ENCODE assay signal across 1 cellular context in the genomic region with DNA sequence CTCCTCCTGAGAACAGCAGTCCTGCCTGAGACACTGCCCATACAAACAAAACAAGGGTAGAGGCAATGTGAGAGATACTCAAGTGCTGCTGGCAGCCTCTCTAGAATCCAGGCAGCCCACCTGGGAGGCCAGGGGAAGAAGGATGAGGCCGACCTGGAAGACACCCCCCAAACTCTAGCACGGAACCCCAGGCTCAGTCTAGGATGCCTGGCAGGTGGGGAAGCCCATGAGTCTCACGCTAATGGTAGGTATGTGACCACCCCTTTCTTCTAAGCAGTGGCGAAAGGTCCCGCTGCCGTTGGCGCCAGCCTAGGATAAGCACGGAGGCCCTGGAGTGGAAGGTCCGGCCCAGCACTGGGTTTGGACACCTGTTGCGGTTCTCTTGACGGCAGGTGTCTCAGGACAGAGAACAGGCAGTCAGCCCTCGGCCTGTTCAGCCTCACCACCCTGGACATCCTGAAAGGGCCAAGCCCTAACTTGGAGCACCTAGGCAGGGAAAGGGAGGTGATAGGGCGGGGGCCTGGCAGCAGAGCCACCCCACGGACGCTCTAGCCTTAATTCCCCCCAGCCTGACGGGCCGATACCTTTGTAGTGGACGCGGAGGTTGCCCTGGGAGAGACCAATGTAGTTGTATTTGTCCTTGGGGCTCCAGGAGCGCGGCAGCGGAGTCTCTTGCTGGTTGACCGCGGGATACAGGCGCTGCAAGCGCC.
TF ChIP-seq lines count a peak whose summit lies in the region.

No MANE protein-coding gene starts in this region.

TF ChIP-seq in K562, 482 proteins besides CTCF, POLR2A, EP300 and RAD21 (continues in another document):
- TF ChIP-seq FOXP1 (CRISPR knock-in tag; IDR thresholded peaks at IDR 0.05) (peak; percentile 24; the same call in 1 of the 2 replicates), FOXK1 (CRISPR knock-in tag; IDR thresholded peaks at IDR 0.05; ENCODE audit: borderline replicate concordance) (0 out of 2 replicates have a peak, but pooled peaks have one; percentile 77), ZNF232 (CRISPR knock-in tag; IDR thresholded peaks at IDR 0.05) (0 out of 2 replicates have a peak, but pooled peaks have one; percentile 23), ZNF224 (CRISPR knock-in tag; IDR thresholded peaks at IDR 0.05) (0 out of 2 replicates have a peak, but pooled peaks have one; percentile 70), PHF20 (IDR thresholded peaks at IDR 0.05; ENCODE audit: partially characterized antibody) (peak; percentile 62), HNRNPUL1 (IDR thresholded peaks at IDR 0.05; ENCODE audit: low read length) (no peak), FOSL1 (tag; conservative IDR thresholded peaks at IDR 0.05) (no peak), EGR1 (conservative IDR thresholded peaks at IDR 0.05) (0 out of 2 replicates have a peak, but pooled peaks have one; percentile 51), TCF7 (IDR thresholded peaks at IDR 0.05; ENCODE audit: borderline replicate concordance) (0 out of 2 replicates have a peak, but pooled peaks have one; percentile 40), ELF1 (tag; IDR thresholded peaks at IDR 0.05) (no peak), ETV6 (IDR thresholded peaks at IDR 0.05; ENCODE audit: borderline replicate concordance in 1 of 2, low read depth in 2 of 2, low read length in 1 of 2) (no peak), ETV6 (CRISPR knock-in tag; IDR thresholded peaks at IDR 0.05; ENCODE audit: borderline replicate concordance) (peak; percentile 68; the same call in 1 of the 2 replicates), HDAC1 (IDR thresholded peaks at IDR 0.05) (peak in 1 of 2 experiments; percentile 46; a peak in 2 of 4 replicates), GTF2E2 (tag; IDR thresholded peaks at IDR 0.05) (0 out of 2 replicates have a peak, but pooled peaks have one; percentile 90), CTBP1 (IDR thresholded peaks at IDR 0.05; ENCODE audit: borderline replicate concordance) (0 out of 2 replicates have a peak, but pooled peaks have one; percentile 27), ZNF12 (CRISPR knock-in tag; IDR thresholded peaks at IDR 0.05) (0 out of 2 replicates have a peak, but pooled peaks have one; percentile 6), TAF15 (IDR thresholded peaks at IDR 0.05; ENCODE audit: low read depth, low read length) (no peak), CHD1 (IDR thresholded peaks at IDR 0.05; ENCODE audit: low read length) (peak; percentile 85), TEAD4 (IDR thresholded peaks at IDR 0.05; ENCODE audit: low read length) (no peak), TEAD4 (CRISPR knock-in tag; IDR thresholded peaks at IDR 0.05; ENCODE audit: borderline replicate concordance) (peak; percentile 16; the same call in 1 of the 2 replicates)
- TF ChIP-seq, protein P1, sequence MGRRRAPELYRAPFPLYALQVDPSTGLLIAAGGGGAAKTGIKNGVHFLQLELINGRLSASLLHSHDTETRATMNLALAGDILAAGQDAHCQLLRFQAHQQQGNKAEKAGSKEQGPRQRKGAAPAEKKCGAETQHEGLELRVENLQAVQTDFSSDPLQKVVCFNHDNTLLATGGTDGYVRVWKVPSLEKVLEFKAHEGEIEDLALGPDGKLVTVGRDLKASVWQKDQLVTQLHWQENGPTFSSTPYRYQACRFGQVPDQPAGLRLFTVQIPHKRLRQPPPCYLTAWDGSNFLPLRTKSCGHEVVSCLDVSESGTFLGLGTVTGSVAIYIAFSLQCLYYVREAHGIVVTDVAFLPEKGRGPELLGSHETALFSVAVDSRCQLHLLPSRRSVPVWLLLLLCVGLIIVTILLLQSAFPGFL (CRISPR knock-in tag; IDR thresholded peaks at IDR 0.05), result no peak
- TF ChIP-seq, protein P2, sequence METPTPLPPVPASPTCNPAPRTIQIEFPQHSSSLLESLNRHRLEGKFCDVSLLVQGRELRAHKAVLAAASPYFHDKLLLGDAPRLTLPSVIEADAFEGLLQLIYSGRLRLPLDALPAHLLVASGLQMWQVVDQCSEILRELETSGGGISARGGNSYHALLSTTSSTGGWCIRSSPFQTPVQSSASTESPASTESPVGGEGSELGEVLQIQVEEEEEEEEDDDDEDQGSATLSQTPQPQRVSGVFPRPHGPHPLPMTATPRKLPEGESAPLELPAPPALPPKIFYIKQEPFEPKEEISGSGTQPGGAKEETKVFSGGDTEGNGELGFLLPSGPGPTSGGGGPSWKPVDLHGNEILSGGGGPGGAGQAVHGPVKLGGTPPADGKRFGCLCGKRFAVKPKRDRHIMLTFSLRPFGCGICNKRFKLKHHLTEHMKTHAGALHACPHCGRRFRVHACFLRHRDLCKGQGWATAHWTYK (CRISPR knock-in tag; IDR thresholded peaks at IDR 0.05), result no peak
- TF ChIP-seq, protein P3, sequence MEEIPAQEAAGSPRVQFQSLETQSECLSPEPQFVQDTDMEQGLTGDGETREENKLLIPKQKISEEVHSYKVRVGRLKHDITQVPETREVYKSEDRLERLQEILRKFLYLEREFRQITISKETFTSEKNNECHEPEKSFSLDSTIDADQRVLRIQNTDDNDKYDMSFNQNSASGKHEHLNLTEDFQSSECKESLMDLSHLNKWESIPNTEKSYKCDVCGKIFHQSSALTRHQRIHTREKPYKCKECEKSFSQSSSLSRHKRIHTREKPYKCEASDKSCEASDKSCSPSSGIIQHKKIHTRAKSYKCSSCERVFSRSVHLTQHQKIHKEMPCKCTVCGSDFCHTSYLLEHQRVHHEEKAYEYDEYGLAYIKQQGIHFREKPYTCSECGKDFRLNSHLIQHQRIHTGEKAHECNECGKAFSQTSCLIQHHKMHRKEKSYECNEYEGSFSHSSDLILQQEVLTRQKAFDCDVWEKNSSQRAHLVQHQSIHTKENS (CRISPR knock-in tag; IDR thresholded peaks at IDR 0.05), result no peak
- TF ChIP-seq, protein P4, sequence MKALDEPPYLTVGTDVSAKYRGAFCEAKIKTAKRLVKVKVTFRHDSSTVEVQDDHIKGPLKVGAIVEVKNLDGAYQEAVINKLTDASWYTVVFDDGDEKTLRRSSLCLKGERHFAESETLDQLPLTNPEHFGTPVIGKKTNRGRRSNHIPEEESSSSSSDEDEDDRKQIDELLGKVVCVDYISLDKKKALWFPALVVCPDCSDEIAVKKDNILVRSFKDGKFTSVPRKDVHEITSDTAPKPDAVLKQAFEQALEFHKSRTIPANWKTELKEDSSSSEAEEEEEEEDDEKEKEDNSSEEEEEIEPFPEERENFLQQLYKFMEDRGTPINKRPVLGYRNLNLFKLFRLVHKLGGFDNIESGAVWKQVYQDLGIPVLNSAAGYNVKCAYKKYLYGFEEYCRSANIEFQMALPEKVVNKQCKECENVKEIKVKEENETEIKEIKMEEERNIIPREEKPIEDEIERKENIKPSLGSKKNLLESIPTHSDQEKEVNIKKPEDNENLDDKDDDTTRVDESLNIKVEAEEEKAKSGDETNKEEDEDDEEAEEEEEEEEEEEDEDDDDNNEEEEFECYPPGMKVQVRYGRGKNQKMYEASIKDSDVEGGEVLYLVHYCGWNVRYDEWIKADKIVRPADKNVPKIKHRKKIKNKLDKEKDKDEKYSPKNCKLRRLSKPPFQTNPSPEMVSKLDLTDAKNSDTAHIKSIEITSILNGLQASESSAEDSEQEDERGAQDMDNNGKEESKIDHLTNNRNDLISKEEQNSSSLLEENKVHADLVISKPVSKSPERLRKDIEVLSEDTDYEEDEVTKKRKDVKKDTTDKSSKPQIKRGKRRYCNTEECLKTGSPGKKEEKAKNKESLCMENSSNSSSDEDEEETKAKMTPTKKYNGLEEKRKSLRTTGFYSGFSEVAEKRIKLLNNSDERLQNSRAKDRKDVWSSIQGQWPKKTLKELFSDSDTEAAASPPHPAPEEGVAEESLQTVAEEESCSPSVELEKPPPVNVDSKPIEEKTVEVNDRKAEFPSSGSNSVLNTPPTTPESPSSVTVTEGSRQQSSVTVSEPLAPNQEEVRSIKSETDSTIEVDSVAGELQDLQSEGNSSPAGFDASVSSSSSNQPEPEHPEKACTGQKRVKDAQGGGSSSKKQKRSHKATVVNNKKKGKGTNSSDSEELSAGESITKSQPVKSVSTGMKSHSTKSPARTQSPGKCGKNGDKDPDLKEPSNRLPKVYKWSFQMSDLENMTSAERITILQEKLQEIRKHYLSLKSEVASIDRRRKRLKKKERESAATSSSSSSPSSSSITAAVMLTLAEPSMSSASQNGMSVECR (CRISPR knock-in tag; IDR thresholded peaks at IDR 0.05), result peak; percentile 0; the same call in 1 of the 2 replicates
- TF ChIP-seq, protein P5, sequence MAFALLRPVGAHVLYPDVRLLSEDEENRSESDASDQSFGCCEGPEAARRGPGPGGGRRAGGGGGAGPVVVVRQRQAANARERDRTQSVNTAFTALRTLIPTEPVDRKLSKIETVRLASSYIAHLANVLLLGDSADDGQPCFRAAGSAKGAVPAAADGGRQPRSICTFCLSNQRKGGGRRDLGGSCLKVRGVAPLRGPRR (CRISPR knock-in tag; IDR thresholded peaks at IDR 0.05), result no peak
- TF ChIP-seq, protein P6, sequence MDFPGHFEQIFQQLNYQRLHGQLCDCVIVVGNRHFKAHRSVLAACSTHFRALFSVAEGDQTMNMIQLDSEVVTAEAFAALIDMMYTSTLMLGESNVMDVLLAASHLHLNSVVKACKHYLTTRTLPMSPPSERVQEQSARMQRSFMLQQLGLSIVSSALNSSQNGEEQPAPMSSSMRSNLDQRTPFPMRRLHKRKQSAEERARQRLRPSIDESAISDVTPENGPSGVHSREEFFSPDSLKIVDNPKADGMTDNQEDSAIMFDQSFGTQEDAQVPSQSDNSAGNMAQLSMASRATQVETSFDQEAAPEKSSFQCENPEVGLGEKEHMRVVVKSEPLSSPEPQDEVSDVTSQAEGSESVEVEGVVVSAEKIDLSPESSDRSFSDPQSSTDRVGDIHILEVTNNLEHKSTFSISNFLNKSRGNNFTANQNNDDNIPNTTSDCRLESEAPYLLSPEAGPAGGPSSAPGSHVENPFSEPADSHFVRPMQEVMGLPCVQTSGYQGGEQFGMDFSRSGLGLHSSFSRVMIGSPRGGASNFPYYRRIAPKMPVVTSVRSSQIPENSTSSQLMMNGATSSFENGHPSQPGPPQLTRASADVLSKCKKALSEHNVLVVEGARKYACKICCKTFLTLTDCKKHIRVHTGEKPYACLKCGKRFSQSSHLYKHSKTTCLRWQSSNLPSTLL (IDR thresholded peaks at IDR 0.05), result no peak
- TF ChIP-seq, protein P7, sequence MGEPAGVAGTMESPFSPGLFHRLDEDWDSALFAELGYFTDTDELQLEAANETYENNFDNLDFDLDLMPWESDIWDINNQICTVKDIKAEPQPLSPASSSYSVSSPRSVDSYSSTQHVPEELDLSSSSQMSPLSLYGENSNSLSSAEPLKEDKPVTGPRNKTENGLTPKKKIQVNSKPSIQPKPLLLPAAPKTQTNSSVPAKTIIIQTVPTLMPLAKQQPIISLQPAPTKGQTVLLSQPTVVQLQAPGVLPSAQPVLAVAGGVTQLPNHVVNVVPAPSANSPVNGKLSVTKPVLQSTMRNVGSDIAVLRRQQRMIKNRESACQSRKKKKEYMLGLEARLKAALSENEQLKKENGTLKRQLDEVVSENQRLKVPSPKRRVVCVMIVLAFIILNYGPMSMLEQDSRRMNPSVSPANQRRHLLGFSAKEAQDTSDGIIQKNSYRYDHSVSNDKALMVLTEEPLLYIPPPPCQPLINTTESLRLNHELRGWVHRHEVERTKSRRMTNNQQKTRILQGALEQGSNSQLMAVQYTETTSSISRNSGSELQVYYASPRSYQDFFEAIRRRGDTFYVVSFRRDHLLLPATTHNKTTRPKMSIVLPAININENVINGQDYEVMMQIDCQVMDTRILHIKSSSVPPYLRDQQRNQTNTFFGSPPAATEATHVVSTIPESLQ (CRISPR knock-in tag; IDR thresholded peaks at IDR 0.05), result no peak
- TF ChIP-seq, protein P8, sequence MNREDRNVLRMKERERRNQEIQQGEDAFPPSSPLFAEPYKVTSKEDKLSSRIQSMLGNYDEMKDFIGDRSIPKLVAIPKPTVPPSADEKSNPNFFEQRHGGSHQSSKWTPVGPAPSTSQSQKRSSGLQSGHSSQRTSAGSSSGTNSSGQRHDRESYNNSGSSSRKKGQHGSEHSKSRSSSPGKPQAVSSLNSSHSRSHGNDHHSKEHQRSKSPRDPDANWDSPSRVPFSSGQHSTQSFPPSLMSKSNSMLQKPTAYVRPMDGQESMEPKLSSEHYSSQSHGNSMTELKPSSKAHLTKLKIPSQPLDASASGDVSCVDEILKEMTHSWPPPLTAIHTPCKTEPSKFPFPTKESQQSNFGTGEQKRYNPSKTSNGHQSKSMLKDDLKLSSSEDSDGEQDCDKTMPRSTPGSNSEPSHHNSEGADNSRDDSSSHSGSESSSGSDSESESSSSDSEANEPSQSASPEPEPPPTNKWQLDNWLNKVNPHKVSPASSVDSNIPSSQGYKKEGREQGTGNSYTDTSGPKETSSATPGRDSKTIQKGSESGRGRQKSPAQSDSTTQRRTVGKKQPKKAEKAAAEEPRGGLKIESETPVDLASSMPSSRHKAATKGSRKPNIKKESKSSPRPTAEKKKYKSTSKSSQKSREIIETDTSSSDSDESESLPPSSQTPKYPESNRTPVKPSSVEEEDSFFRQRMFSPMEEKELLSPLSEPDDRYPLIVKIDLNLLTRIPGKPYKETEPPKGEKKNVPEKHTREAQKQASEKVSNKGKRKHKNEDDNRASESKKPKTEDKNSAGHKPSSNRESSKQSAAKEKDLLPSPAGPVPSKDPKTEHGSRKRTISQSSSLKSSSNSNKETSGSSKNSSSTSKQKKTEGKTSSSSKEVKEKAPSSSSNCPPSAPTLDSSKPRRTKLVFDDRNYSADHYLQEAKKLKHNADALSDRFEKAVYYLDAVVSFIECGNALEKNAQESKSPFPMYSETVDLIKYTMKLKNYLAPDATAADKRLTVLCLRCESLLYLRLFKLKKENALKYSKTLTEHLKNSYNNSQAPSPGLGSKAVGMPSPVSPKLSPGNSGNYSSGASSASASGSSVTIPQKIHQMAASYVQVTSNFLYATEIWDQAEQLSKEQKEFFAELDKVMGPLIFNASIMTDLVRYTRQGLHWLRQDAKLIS (CRISPR knock-in tag; IDR thresholded peaks at IDR 0.05), result no peak
- TF ChIP-seq, protein P9, sequence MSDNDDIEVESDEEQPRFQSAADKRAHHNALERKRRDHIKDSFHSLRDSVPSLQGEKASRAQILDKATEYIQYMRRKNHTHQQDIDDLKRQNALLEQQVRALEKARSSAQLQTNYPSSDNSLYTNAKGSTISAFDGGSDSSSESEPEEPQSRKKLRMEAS (CRISPR knock-in tag; IDR thresholded peaks at IDR 0.05), result no peak; the same call in 1 of the 2 replicates
- TF ChIP-seq, protein P10, sequence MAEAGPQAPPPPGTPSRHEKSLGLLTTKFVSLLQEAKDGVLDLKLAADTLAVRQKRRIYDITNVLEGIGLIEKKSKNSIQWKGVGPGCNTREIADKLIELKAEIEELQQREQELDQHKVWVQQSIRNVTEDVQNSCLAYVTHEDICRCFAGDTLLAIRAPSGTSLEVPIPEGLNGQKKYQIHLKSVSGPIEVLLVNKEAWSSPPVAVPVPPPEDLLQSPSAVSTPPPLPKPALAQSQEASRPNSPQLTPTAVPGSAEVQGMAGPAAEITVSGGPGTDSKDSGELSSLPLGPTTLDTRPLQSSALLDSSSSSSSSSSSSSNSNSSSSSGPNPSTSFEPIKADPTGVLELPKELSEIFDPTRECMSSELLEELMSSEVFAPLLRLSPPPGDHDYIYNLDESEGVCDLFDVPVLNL (CRISPR knock-in tag; IDR thresholded peaks at IDR 0.05; ENCODE audit: low read depth), result peak; percentile 18; the same call in 1 of the 2 replicates
